15 cellular contexts compared by ENCODE assay signal in genomic region chr10:30114871-30115270, GRCh38. TPM values are rescaled to one million over a fixed set of nuclear protein-coding genes. Genes with fewer than 3 reads are reported as not detected.
A peak's percentile ranks its signal among the peaks of the same experiment; 100 is the strongest.
DNase-seq lines count a peak whose midpoint lies in the region; ATAC-seq and TF ChIP-seq lines count a peak whose summit lies in the region.
"Had no signal": no experiment of that assay in that cellular context is flagged by ENCODE, and none has a peak within 500 bp of the region (broad histone marks: within the 10 kb centered on the region; RNA-seq: fewer than 3 reads in every experiment).

No MANE protein-coding gene starts in this region.

- ATAC-seq in IMR-90 (ENCODE audit: low read depth) (0 out of 2 replicates have a peak, but pooled peaks have one; percentile 24), left cardiac atrium (peak; percentile 35 to 62)
- ATAC-seq: activated CD4-positive, alpha-beta T cell treated with anti-CD3 and anti-CD28 coated beads for 36 hours had no signal

- H4K5ac ChIP-seq in IMR-90 (ENCODE audit: low read depth, low read length) = no peak overlapping the region

- H3K56ac ChIP-seq in IMR-90 (ENCODE audit: extremely low read depth, insufficient read depth, low read length) = no peak overlapping the region

- H3K18ac ChIP-seq in IMR-90 (ENCODE audit: low read depth, low read length) = no peak overlapping the region

- H3K79me2 ChIP-seq in parathyroid adenoma = no peaks in the 10 kb centered on the region
- H3K79me2 ChIP-seq in PC-9 (ENCODE audit: low read depth) = no peaks in the 10 kb centered on the region

- H3K27ac ChIP-seq in IMR-90 (ENCODE audit: insufficient read depth, low read length) (no peak overlapping the region), parathyroid adenoma (no peak overlapping the region), PC-9 (no peak overlapping the region)
- H3K27ac ChIP-seq: KMS-11, neutrophil, suprapubic skin had no signal

- intact Hi-C loops in IMR-90 (cut with micrococcal nuclease) = no loop called here
- intact Hi-C loops in left cardiac atrium (cut with DNase I) = no loop called here
- intact Hi-C loops in PC-9 (cut with micrococcal nuclease; ENCODE audit: unreplicated experiment) = no loop called here

- no peak overlapping the region for H2BK120ac ChIP-seq in IMR-90 (ENCODE audit: low read depth, low read length)

- H3K27me3 ChIP-seq in IMR-90 (ENCODE audit: control insufficient read depth, insufficient read depth, low read length) = peaks cover 7% of the 10 kb centered on the region
- H3K27me3 ChIP-seq in adipocyte (replicated peaks; ENCODE audit: control insufficient read depth, insufficient read depth, low read length) = no peaks in the 10 kb centered on the region
- no peaks in the 10 kb centered on the region for H3K27me3 ChIP-seq in parathyroid adenoma (ENCODE audit: control insufficient read depth, insufficient read depth, low read length)
- H3K27me3 ChIP-seq in PC-9 (ENCODE audit: insufficient read depth, low read depth) = no peaks in the 10 kb centered on the region
- H3K27me3 ChIP-seq: suprapubic skin had no signal

- BruUV-seq in IMR-90 (replicated peaks; lab: Mats Ljungman, UMichigan) (no TSS peak), PC-9 (replicated peaks; lab: Mats Ljungman, UMichigan) (no TSS peak)

- H4K8ac ChIP-seq in IMR-90 (ENCODE audit: low read depth in 2 of 2, low read length in 2 of 2) = no peak overlapping the region

- no peak overlapping the region; the same call in 2 of the 3 replicates for H2BK15ac ChIP-seq in IMR-90 (ENCODE audit: low read depth, low read length)

- no peaks in the 10 kb centered on the region for H3K9me3 ChIP-seq in IMR-90 (ENCODE audit: control insufficient read depth, insufficient read depth, low read length)
- no peaks in the 10 kb centered on the region for H3K9me3 ChIP-seq in adipocyte (ENCODE audit: control insufficient read depth, low read length)
- no peaks in the 10 kb centered on the region for H3K9me3 ChIP-seq in parathyroid adenoma (ENCODE audit: control insufficient read depth, low read length)
- H3K9me3 ChIP-seq in PC-9 (ENCODE audit: insufficient read depth, low read depth) = no peaks in the 10 kb centered on the region
- H3K9me3 ChIP-seq: neutrophil, suprapubic skin had no signal

- 0 out of 2 replicates have a peak overlapping the region, but pooled peaks have one; percentile 2 for H3K23ac ChIP-seq in IMR-90 (ENCODE audit: low read depth, low read length)

- H3K9ac ChIP-seq in IMR-90 (ENCODE audit: low read depth, low read length) (no peak overlapping the region), adipocyte (ENCODE audit: low read length) (peak overlapping the region; percentile 27), parathyroid adenoma (no peak overlapping the region)
- H3K9ac ChIP-seq: KMS-11 had no signal

- peaks cover 16% of the 10 kb centered on the region; the same call in 1 of the 2 replicates for H3K9me1 ChIP-seq in IMR-90 (ENCODE audit: insufficient read depth, low read length)

- no peak overlapping the region for H2BK20ac ChIP-seq in IMR-90 (ENCODE audit: low read depth, low read length)

- WGBS in IMR-90 (ENCODE audit: extremely low coverage in 2 of 2, insufficient read length in 1 of 2), 2 experiments = 28% methylated on average over 5 of the region's 8 CpGs; no CpG with 5 or more reads in 1 of the 2 experiments

- dilution Hi-C loops in IMR-90 (cut with HindIII; ENCODE audit: low sequenced_read_pairs, unreplicated experiment) = no loop called here

- CTCF ChIA-PET in IMR-90 (lab: Yijun Ruan, JAX) (no interaction called here), PC-9 (lab: Charles Lee) (interaction anchor here (0.6 kb wide), 1 partner anchor 530 kb away, joined by 3 read pairs; no protein-coding TSS in a partner anchor)

- no peak overlapping the region for H3K14ac ChIP-seq in IMR-90 (replicated peaks; ENCODE audit: low read depth, low read length)

- H3K36me3 ChIP-seq in IMR-90 (ENCODE audit: control insufficient read depth, insufficient read depth, low read length) = no peaks in the 10 kb centered on the region
- H3K36me3 ChIP-seq in adipocyte (ENCODE audit: control insufficient read depth, insufficient read depth, low read length, severe bottlenecking) = no peaks in the 10 kb centered on the region
- no peaks in the 10 kb centered on the region for H3K36me3 ChIP-seq in parathyroid adenoma (ENCODE audit: control insufficient read depth, insufficient read depth, low read length)
- H3K36me3 ChIP-seq in PC-9 (ENCODE audit: low read depth) = no peaks in the 10 kb centered on the region
- H3K36me3 ChIP-seq: neutrophil, suprapubic skin had no signal

- H2BK5ac ChIP-seq in IMR-90 (ENCODE audit: low read depth, low read length, poor library complexity, severe bottlenecking) = no peak overlapping the region

- no peaks in the 10 kb centered on the region for H3F3A ChIP-seq in PC-9 (ENCODE audit: insufficient read depth, low read depth)

- H2AFZ ChIP-seq in IMR-90 (replicated peaks; ENCODE audit: low read length, poor library complexity) = peak overlapping the region; percentile 40
- peak overlapping the region; percentile 73 for H2AFZ ChIP-seq in parathyroid adenoma
- no peak overlapping the region for H2AFZ ChIP-seq in PC-9

- no peak overlapping the region for H4K91ac ChIP-seq in IMR-90 (ENCODE audit: insufficient read depth, low read depth, low read length)

- TF ChIP-seq RAD21 in IMR-90 (IDR thresholded peaks at IDR 0.05; ENCODE audit: low read length) = no peak

- TF ChIP-seq CTCF in IMR-90 (conservative IDR thresholded peaks at IDR 0.05; ENCODE audit: low read depth, low read length) = no peak
- no peak for TF ChIP-seq CTCF in parathyroid adenoma (IDR thresholded peaks at IDR 0.05)
- TF ChIP-seq CTCF in PC-9 (conservative IDR thresholded peaks at IDR 0.05) = no peak

- TF ChIP-seq POLR2A in IMR-90 (IDR thresholded peaks at IDR 0.05; ENCODE audit: low read depth, low read length) = no peak

- H2AK5ac ChIP-seq in IMR-90 (ENCODE audit: low read depth, low read length) = no peak overlapping the region

- no peak overlapping the region for H3K4ac ChIP-seq in IMR-90 (ENCODE audit: low read depth, low read length)

- DNase-seq in IMR-90 (peak; percentile 26), adipocyte (ENCODE audit: low read depth) (no peak), left cardiac atrium (peak; percentile 33), UCSD-AML1 (lab: John Stamatoyannopoulos, UW; ENCODE audit: unreplicated experiment) (no peak), globus pallidus (ENCODE audit: low spot score) (no peak), PC-9 (no peak)
- no peak for DNase-seq in activated CD4-positive, alpha-beta T cell treated with anti-CD3 and anti-CD28 coated beads for 48 hours
- DNase-seq: activated CD4-positive, alpha-beta T cell treated with anti-CD3 and anti-CD28 coated beads for 36 hours; activated effector memory CD4-positive, alpha-beta T cell treated with anti-CD3 and anti-CD28 coated beads, Interleukin-2, amount 50 U/mL, for 16 hours; CD4-positive, CD25-positive, alpha-beta regulatory T cell; NCI-H510A treated with DMSO at 0.1 percent for 48 hours had no signal

- H4K20me1 ChIP-seq in IMR-90 (ENCODE audit: insufficient read depth, low read length) (no peaks in the 10 kb centered on the region), PC-9 (ENCODE audit: insufficient read depth) (no peaks in the 10 kb centered on the region)

- in situ Hi-C loops in IMR-90 (cut with MboI; ENCODE audit: low sequenced_read_pairs) = no loop called here

- H3K4me2 ChIP-seq in IMR-90 (ENCODE audit: low read depth, low read length) (peak overlapping the region; percentile 18; the same call in 1 of the 2 replicates), parathyroid adenoma (ENCODE audit: low read length) (no peak overlapping the region), PC-9 (no peak overlapping the region)
- H3K4me2 ChIP-seq: KMS-11 had no signal

- no peak overlapping the region for H3K4me3 ChIP-seq in IMR-90 (ENCODE audit: insufficient read depth, low read depth, low read length)
- H3K4me3 ChIP-seq in adipocyte (ENCODE audit: low read length) = no peak overlapping the region
- no peak overlapping the region for H3K4me3 ChIP-seq in parathyroid adenoma (ENCODE audit: low read depth, low read length)
- no peak overlapping the region for H3K4me3 ChIP-seq in PC-9
- H3K4me3 ChIP-seq: suprapubic skin had no signal

- no peaks in the 10 kb centered on the region; the same call in 1 of the 2 replicates for H3K4me1 ChIP-seq in IMR-90 (ENCODE audit: control insufficient read depth, insufficient read depth, low read length)
- peaks cover 3% of the 10 kb centered on the region for H3K4me1 ChIP-seq in adipocyte (ENCODE audit: control insufficient read depth, insufficient read depth, low read length)
- H3K4me1 ChIP-seq in parathyroid adenoma = peaks cover 5% of the 10 kb centered on the region
- H3K4me1 ChIP-seq in PC-9 (replicated peaks; ENCODE audit: insufficient read depth) = no peaks in the 10 kb centered on the region

- H3K79me1 ChIP-seq in IMR-90 (ENCODE audit: low read depth in 1 of 2, low read length in 2 of 2) = no peaks in the 10 kb centered on the region; a peak in 1 of 4 replicates

- no peak overlapping the region for H2AK9ac ChIP-seq in IMR-90 (replicated peaks; ENCODE audit: low read depth, low read length, poor library complexity)

- no peaks in the 10 kb centered on the region for H3K9me2 ChIP-seq in PC-9 (ENCODE audit: insufficient read depth)

- POLR2A ChIA-PET in IMR-90 (lab: Charles Lee; ENCODE audit: unreplicated experiment) (interaction anchor here (0.6 kb wide), 1 partner anchor 86 kb away, joined by 3 read pairs; no protein-coding TSS in a partner anchor), PC-9 (lab: Charles Lee; ENCODE audit: unreplicated experiment) (no interaction called here)

TF ChIP-seq in IMR-90, 13 proteins besides CTCF, POLR2A, EP300 and RAD21 (continues in another document):
- TF ChIP-seq USF2 (IDR thresholded peaks at IDR 0.05; ENCODE audit: low read depth, low read length) (peak; percentile 83), MAFK (IDR thresholded peaks at IDR 0.05; ENCODE audit: low read depth, low read length) (no peak)

RNA-seq across cellular contexts. Expression of gene JCAD, which starts 55.5 kb away (rescaled TPM):
- total RNA-seq in IMR-90 (2012; rRNA removed) (16.8 and 18.9 TPM in 2 replicates), left cardiac atrium (10 to 100 TPM; 44.6 to 52.8 TPM), PC-9 (2021) (30.5 and 36.7 TPM in 2 replicates)
- 14.8 and 15.9 TPM in 2 replicates for polyA plus RNA-seq in IMR-90 (2012; rRNA removed)
- polyA plus RNA-seq in IMR-90 (2012; cell fraction: cytosol; rRNA removed) = 9.1 and 12.2 TPM in 2 replicates
- polyA plus RNA-seq in IMR-90 (2012; cell fraction: nucleus; rRNA removed; ENCODE audit: low replicate concordance) = 7.2 and 16.6 TPM in 2 replicates
- total RNA-seq: activated CD4-positive, alpha-beta T cell treated with anti-CD3 and anti-CD28 coated beads for 36 hours had no signal
- polyA plus RNA-seq: CD4-positive, CD25-positive, alpha-beta regulatory T cell had no signal

Comparison
In these comparisons a context has a peak if more than half of its experiments do, and no peak if none do; other contexts are left out.
1. DNase-seq: peak in IMR-90 (single experiment) and left cardiac atrium (single experiment); none in adipocyte (single experiment), UCSD-AML1 (single experiment), activated CD4-positive, alpha-beta T cell treated with anti-CD3 and anti-CD28 coated beads for 48 hours (single experiment), globus pallidus (single experiment) and PC-9 (0 of 2).